19 cellular contexts compared by ENCODE assay signal in the genomic region with DNA sequence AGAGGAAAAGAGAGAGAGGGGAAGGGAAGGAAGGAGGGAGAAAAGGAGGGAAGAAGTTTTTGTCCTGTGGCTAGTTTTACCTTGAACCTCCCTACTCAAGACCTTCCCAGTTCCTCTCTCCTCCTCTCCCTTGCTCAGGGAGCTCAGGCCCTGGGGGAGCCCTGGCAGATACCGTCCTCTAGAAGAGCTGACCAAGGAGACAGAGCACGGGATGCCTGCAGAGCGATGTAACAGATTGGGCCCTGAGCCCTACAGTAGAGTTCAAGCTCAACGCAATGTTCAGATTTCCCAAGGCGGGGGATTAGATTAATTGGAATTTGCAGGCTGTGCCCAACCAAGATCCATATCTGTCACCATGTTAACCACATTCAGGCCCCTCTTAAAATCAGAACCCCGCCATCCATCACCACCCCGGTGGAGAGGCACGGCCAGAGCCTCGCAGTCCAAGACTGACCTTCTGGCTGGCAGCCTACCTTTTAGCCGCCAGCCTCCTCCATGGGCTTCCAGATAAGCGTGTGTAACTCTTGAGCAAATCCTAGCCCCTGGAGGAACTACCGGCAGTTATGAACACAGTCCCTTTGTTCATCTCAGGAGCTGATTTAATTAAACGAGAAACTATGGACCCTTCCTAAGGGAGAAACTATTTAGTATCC.
"Had no signal": no experiment of that assay in that cellular context is flagged by ENCODE, and none has a peak within 500 bp of the region (broad histone marks: within the 10 kb centered on the region; RNA-seq: fewer than 3 reads in every experiment).

No MANE protein-coding gene starts in this region.

- H3K36me3 ChIP-seq: breast epithelium, colonic mucosa, neutrophil, right atrium auricular region, spleen, upper lobe of left lung had no signal

- FAIRE-seq: endothelial cell of umbilical vein, kidney, TTC549 had no signal

- H3K79me2 ChIP-seq: hepatocyte had no signal

- H3K4me2 ChIP-seq: hepatocyte had no signal

- H3K27ac ChIP-seq: breast epithelium, colonic mucosa, hepatocyte, neutrophil, right atrium auricular region, spleen, upper lobe of left lung had no signal

- H3K36me3 Mint-ChIP-seq: activated naive CD4-positive, alpha-beta T cell treated with anti-CD3 and anti-CD28 coated beads, Interleukin-2, amount 50 U/mL, for 24 hours; naive B cell had no signal

- H3K4me1 Mint-ChIP-seq: activated CD4-positive, alpha-beta T cell treated with anti-CD3 and anti-CD28 coated beads, Interleukin-2, amount 10 ng/mL, durations not matched to agents 24 days and 14 days; activated naive CD4-positive, alpha-beta T cell treated with anti-CD3 and anti-CD28 coated beads, Interleukin-2, amount 50 U/mL, for 24 hours had no signal

- H3K9me3 ChIP-seq: breast epithelium, colonic mucosa, neutrophil, right atrium auricular region, spleen, upper lobe of left lung had no signal

- H3K4me3 ChIP-seq: breast epithelium, colonic mucosa, hepatocyte, right atrium auricular region, spleen, upper lobe of left lung had no signal

- DNase-seq: activated B cell treated with CpG ODN at 0.5 μM for 24 hours; activated CD4-positive, alpha-beta T cell treated with anti-CD3 and anti-CD28 coated beads, Interleukin-2, amount 10 ng/mL, durations not matched to agents 24 days and 14 days; colonic mucosa; effector CD4-positive, alpha-beta T cell; kidney; naive B cell; spleen; stimulated activated CD4-positive, alpha-beta T cell treated with anti-CD3 and anti-CD28 coated beads, Interleukin-2, amount 100 ng/mL, for 24 hours; stimulated activated naive CD4-positive, alpha-beta T cell; substantia nigra; upper lobe of left lung had no signal

- H3K27ac Mint-ChIP-seq: activated B cell treated with CpG ODN at 0.5 μM for 24 hours; activated CD4-positive, alpha-beta T cell treated with anti-CD3 and anti-CD28 coated beads, Interleukin-2, amount 10 ng/mL, durations not matched to agents 24 days and 14 days; activated naive CD4-positive, alpha-beta T cell treated with anti-CD3 and anti-CD28 coated beads, Interleukin-2, amount 50 U/mL, for 24 hours; naive B cell; T-helper 1 cell treated with Interleukin-12 subunit alpha and Interleukin-12 subunit beta and Interleukin-4 antibody, amounts not matched to agents 30 μg/mL and 1 μg/mL, for 36 hours had no signal

- H3K27me3 Mint-ChIP-seq: activated CD4-positive, alpha-beta T cell treated with anti-CD3 and anti-CD28 coated beads, Interleukin-2, amount 10 ng/mL, durations not matched to agents 24 days and 14 days had no signal

- H3K4me3 Mint-ChIP-seq: activated B cell treated with CpG ODN at 0.5 μM for 24 hours; activated CD4-positive, alpha-beta T cell treated with anti-CD3 and anti-CD28 coated beads, Interleukin-2, amount 10 ng/mL, durations not matched to agents 24 days and 14 days; activated naive CD4-positive, alpha-beta T cell treated with anti-CD3 and anti-CD28 coated beads, Interleukin-2, amount 50 U/mL, for 24 hours; T-helper 1 cell treated with Interleukin-12 subunit alpha and Interleukin-12 subunit beta and Interleukin-4 antibody, amounts not matched to agents 30 μg/mL and 1 μg/mL, for 36 hours had no signal

- H3K4me1 ChIP-seq: breast epithelium, right atrium auricular region, upper lobe of left lung had no signal

- H2AFZ ChIP-seq: hepatocyte had no signal

- H3K9me3 Mint-ChIP-seq: activated CD4-positive, alpha-beta T cell treated with anti-CD3 and anti-CD28 coated beads, Interleukin-2, amount 10 ng/mL, durations not matched to agents 24 days and 14 days; activated naive CD4-positive, alpha-beta T cell treated with anti-CD3 and anti-CD28 coated beads, Interleukin-2, amount 50 U/mL, for 24 hours; T-helper 1 cell treated with Interleukin-12 subunit alpha and Interleukin-12 subunit beta and Interleukin-4 antibody, amounts not matched to agents 30 μg/mL and 1 μg/mL, for 36 hours had no signal

- H3K27me3 ChIP-seq: breast epithelium, colonic mucosa, hepatocyte, right atrium auricular region, upper lobe of left lung had no signal
